ENCODE assay signal across 9 cellular contexts in genomic region chr5:32276173-32276853, GRCh38. TPM values are rescaled to one million over a fixed set of nuclear protein-coding genes. Genes with fewer than 3 reads are reported as not detected.
DNase-seq lines count a peak whose midpoint lies in the region; ATAC-seq, FAIRE-seq and TF ChIP-seq lines count a peak whose summit lies in the region.
"Had no signal": no experiment of that assay in that cellular context is flagged by ENCODE, and none has a peak within 500 bp of the region (broad histone marks: within the 10 kb centered on the region; RNA-seq: fewer than 3 reads in every experiment).

No MANE protein-coding gene starts in this region.

- H2BK120ac ChIP-seq in H1 (replicated peaks; ENCODE audit: low read depth, low read length), result peak overlapping the region; percentile 80

- POLR2A ChIA-PET in Caco-2 (lab: Charles Lee) (interaction anchor here (0.6 to 1.1 kb wide), 2 partner anchors 65 to 214 kb away, joined by 3 to 4 read pairs; no protein-coding TSS in a partner anchor), H1 (lab: Charles Lee; ENCODE audit: partially characterized antibody) (interaction anchor here (0.6 to 2.2 kb wide), 3 partner anchors 9 to 1626 kb away, joined by 3 to 7 read pairs (median 6); no protein-coding TSS in a partner anchor)
- POLR2A ChIA-PET in naive thymus-derived CD8-positive, alpha-beta T cell (lab: Charles Lee), result interaction anchor here (0.6 kb wide), 1 partner anchor 168 kb away, joined by 5 read pairs; the partner anchor contains the start of gene ZFR

- peak overlapping the region; percentile 71 for H4K91ac ChIP-seq in H1 (replicated peaks; ENCODE audit: insufficient read length, low read length)

- H2BK20ac ChIP-seq in H1 (ENCODE audit: low read length), result no peak overlapping the region

- H3K14ac ChIP-seq in H1 (ENCODE audit: insufficient read length), result no peak overlapping the region

- peak overlapping the region; percentile 52 for H3K27ac Mint-ChIP-seq in Caco-2 (ENCODE audit: unreplicated experiment)
- H3K27ac Mint-ChIP-seq in naive thymus-derived CD8-positive, alpha-beta T cell, result peak overlapping the region in 8 of 10 donors; percentile 45 to 93 (median 74)
- H3K27ac Mint-ChIP-seq in activated T-helper 2 cell treated with anti-CD3 and anti-CD28 coated beads, Interferon-gamma antibody, Interleukin-2, Interleukin-4, amounts not matched to agents 10 μg/mL and 5 μg/mL and 100 μg/mL, durations not matched to agents 14 hours and 24 hours and 36 hours, result no peak overlapping the region

- TF ChIP-seq POLR2A in H1 (IDR thresholded peaks at IDR 0.05; ENCODE audit: control extremely low read depth in 1 of 2, low read depth in 2 of 2, low read length in 2 of 2), result peak in 1 of 2 experiments; percentile 27; a peak in 1 of 3 replicates

- WGBS in H1 (ENCODE audit: extremely low coverage in 1 of 2, insufficient coverage in 1 of 2, insufficient read length in 1 of 2, insufficient replicate concordance in 2 of 2, low coverage in 1 of 2, low lambda C conversion rate in 2 of 2, missing lambda C conversion rate in 1 of 2), 2 experiments, result 22% methylated on average over 4 of the region's 4 CpGs; no CpG with 5 or more reads in 1 of the 2 experiments

- H3K4me1 ChIP-seq in Caco-2 (peaks cover 26% of the 10 kb centered on the region), H1 (replicated peaks in 1 of 4; ENCODE audit: control insufficient read depth in 3 of 4, insufficient read depth in 4 of 4, low read length in 3 of 4) (peaks cover 9 to 29% (median 16%) of the 10 kb centered on the region in 4 experiments)

- H2AK5ac ChIP-seq in H1 (ENCODE audit: low read depth, low read length), result peak overlapping the region; percentile 78; the same call in 1 of the 2 replicates

- intact Hi-C loops in Caco-2 (cut with micrococcal nuclease; ENCODE audit: unreplicated experiment) (no loop called here), posterior cingulate gyrus (cut with DNase I) (no loop called here)
- intact Hi-C loops in activated T-helper 2 cell treated with anti-CD3 and anti-CD28 coated beads, Interferon-gamma antibody, Interleukin-2, Interleukin-4, amounts not matched to agents 10 μg/mL and 5 μg/mL and 100 μg/mL, durations not matched to agents 14 hours and 24 hours and 36 hours (cut with micrococcal nuclease), result no loop called here

- H3K79me2 ChIP-seq in H1 (ENCODE audit: control insufficient read depth in 1 of 2, insufficient read depth in 2 of 2, low read length in 2 of 2), result peaks cover 0 to 51% of the 10 kb centered on the region in 2 experiments; a peak in 2 of 4 replicates

- no peaks in the 10 kb centered on the region for H3K27me3 Mint-ChIP-seq in Caco-2 (ENCODE audit: insufficient read depth, unreplicated experiment)
- no peaks in the 10 kb centered on the region for H3K27me3 Mint-ChIP-seq in naive thymus-derived CD8-positive, alpha-beta T cell
- no peaks in the 10 kb centered on the region for H3K27me3 Mint-ChIP-seq in activated T-helper 2 cell treated with anti-CD3 and anti-CD28 coated beads, Interferon-gamma antibody, Interleukin-2, Interleukin-4, amounts not matched to agents 10 μg/mL and 5 μg/mL and 100 μg/mL, durations not matched to agents 14 hours and 24 hours and 36 hours (ENCODE audit: low read depth)

- peak overlapping the region; percentile 78; the same call in 1 of the 2 replicates for H3K27ac ChIP-seq in H1 (ENCODE audit: low read depth, low read length)

- no peak overlapping the region for H3K23ac ChIP-seq in H1 (ENCODE audit: insufficient read length)

- no peaks in the 10 kb centered on the region for H3K27me3 ChIP-seq in Caco-2 (replicated peaks; ENCODE audit: control insufficient read depth, insufficient read depth, low read length)
- no peaks in the 10 kb centered on the region for H3K27me3 ChIP-seq in H1 (replicated peaks in 1 of 4; ENCODE audit: control insufficient read depth in 3 of 4, extremely low read depth in 1 of 4, insufficient read depth in 3 of 4, low read length in 3 of 4)

- H3K36me3 ChIP-seq in Caco-2 (ENCODE audit: control insufficient read depth, insufficient read depth, low read length) (no peaks in the 10 kb centered on the region), H1 (ENCODE audit: control insufficient read depth in 2 of 4, insufficient read depth in 4 of 4, low read length in 3 of 4) (peaks cover 8 to 28% (median 19%) of the 10 kb centered on the region in 4 experiments; a peak in 6 of 8 replicates)

- peaks cover 44% of the 10 kb centered on the region for H3K36me3 Mint-ChIP-seq in Caco-2 (ENCODE audit: insufficient read depth, unreplicated experiment)
- H3K36me3 Mint-ChIP-seq in naive thymus-derived CD8-positive, alpha-beta T cell, result peaks cover 0 to 57% (median 15%) of the 10 kb centered on the region in 3 donors
- H3K36me3 Mint-ChIP-seq in activated T-helper 2 cell treated with anti-CD3 and anti-CD28 coated beads, Interferon-gamma antibody, Interleukin-2, Interleukin-4, amounts not matched to agents 10 μg/mL and 5 μg/mL and 100 μg/mL, durations not matched to agents 14 hours and 24 hours and 36 hours (ENCODE audit: low read depth), result peaks cover 56% of the 10 kb centered on the region

- H3K4me3 ChIP-seq in Caco-2 (ENCODE audit: low read depth, low read length), result no peak overlapping the region
- H3K4me3 ChIP-seq in H1 (ENCODE audit: extremely low read depth in 1 of 4, insufficient read depth in 2 of 4, low read depth in 3 of 4, low read length in 4 of 4), result no peak overlapping the region
- H3K4me3 ChIP-seq: HAP-1 had no signal

- no peaks in the 10 kb centered on the region for H3K9me3 ChIP-seq in Caco-2
- H3K9me3 ChIP-seq in H1 (ENCODE audit: insufficient read depth in 2 of 2, low read depth in 1 of 2, low read length in 1 of 2), result no peaks in the 10 kb centered on the region
- H3K9me3 ChIP-seq: HAP-1 had no signal

- no peaks in the 10 kb centered on the region for H4K20me1 ChIP-seq in H1 (replicated peaks in 1 of 2; ENCODE audit: control insufficient read depth in 1 of 2, insufficient read depth in 2 of 2, low read length in 2 of 2)

- no peak overlapping the region for H3K4ac ChIP-seq in H1 (replicated peaks; ENCODE audit: insufficient read length, low read depth, low read length)

- TF ChIP-seq CTCF in Caco-2 (IDR thresholded peaks at IDR 0.05; ENCODE audit: insufficient read depth in 1 of 2, low read depth in 1 of 2, low read length in 1 of 2, severe bottlenecking in 1 of 2, unreplicated experiment in 1 of 2) (no peak), H1 (IDR thresholded peaks at IDR 0.05; ENCODE audit: control extremely low read depth in 1 of 3, insufficient read depth in 1 of 3, low read depth in 1 of 3, low read length in 3 of 3) (no peak)

- CTCF ChIA-PET in Caco-2 (lab: Charles Lee) (no interaction called here), H1 (lab: Charles Lee; ENCODE audit: partially characterized antibody) (interaction anchor here (0.6 to 4.2 kb wide), 8 partner anchors 32 to 53 kb away, joined by 3 to 16 read pairs (median 4); no protein-coding TSS in a partner anchor)

- H4K8ac ChIP-seq in H1 (ENCODE audit: extremely low read depth, insufficient read depth, low read length), result peak overlapping the region; percentile 87; the same call in 1 of the 2 replicates

- peak overlapping the region; percentile 98 for H2BK5ac ChIP-seq in H1 (ENCODE audit: low read depth, low read length)

- TF ChIP-seq EP300 in H1 (IDR thresholded peaks at IDR 0.05; ENCODE audit: borderline replicate concordance in 1 of 2, low read depth in 2 of 2, low read length in 2 of 2), result no peak

- H3K79me1 ChIP-seq in H1 (ENCODE audit: low read depth, low read length), result peaks cover 5% of the 10 kb centered on the region; the same call in 1 of the 2 replicates

- DNase-seq in Caco-2 (no peak), NOMO-1 treated with dmso at 0.1 percent for 144 hours (lab: John Stamatoyannopoulos, UW; ENCODE audit: unreplicated experiment) (peak; percentile 79), H1 (ENCODE audit: low read depth in 1 of 2, low spot score in 2 of 2) (peak in 1 of 2 experiments; percentile 43), posterior cingulate gyrus (no peak)
- peak in 3 of 10 donors; percentile 20 to 45 (median 41) for DNase-seq in naive thymus-derived CD8-positive, alpha-beta T cell
- no peak for DNase-seq in activated T-helper 2 cell treated with anti-CD3 and anti-CD28 coated beads, Interferon-gamma antibody, Interleukin-2, Interleukin-4, amounts not matched to agents 10 μg/mL and 5 μg/mL and 100 μg/mL, durations not matched to agents 14 hours and 24 hours and 36 hours (ENCODE audit: low spot score)
- no peak for DNase-seq in stimulated activated CD4-positive, alpha-beta T cell treated with anti-CD3 and anti-CD28 coated beads, Interleukin-4, amount 100 ng/mL, for 24 hours

- H2AFZ ChIP-seq in H1 (ENCODE audit: low read length), result no peak overlapping the region

- no peak overlapping the region for H2BK15ac ChIP-seq in H1 (ENCODE audit: low read length)

- H3K4me3 Mint-ChIP-seq in Caco-2 (ENCODE audit: unreplicated experiment), result no peak overlapping the region
- H3K4me3 Mint-ChIP-seq in naive thymus-derived CD8-positive, alpha-beta T cell, result peak overlapping the region in 4 of 10 donors; percentile 11 to 43 (median 24)
- H3K4me3 Mint-ChIP-seq in activated T-helper 2 cell treated with anti-CD3 and anti-CD28 coated beads, Interferon-gamma antibody, Interleukin-2, Interleukin-4, amounts not matched to agents 10 μg/mL and 5 μg/mL and 100 μg/mL, durations not matched to agents 14 hours and 24 hours and 36 hours (ENCODE audit: low read depth), result no peak overlapping the region

- H3K23me2 ChIP-seq in H1 (ENCODE audit: low read depth, low read length), result no peaks in the 10 kb centered on the region

- no TSS peak for BruUV-seq in Caco-2 (replicated peaks; lab: Mats Ljungman, UMichigan)

- H3K9ac ChIP-seq in H1 (replicated peaks in 1 of 4; ENCODE audit: extremely low read depth in 1 of 4, low read depth in 3 of 4, low read length in 3 of 4), result peak overlapping the region in 3 of 4 experiments; percentile 14 to 51 (median 28); a peak in 2 of 7 replicates

- H3K9me3 Mint-ChIP-seq in Caco-2 (ENCODE audit: unreplicated experiment), result no peaks in the 10 kb centered on the region
- no peaks in the 10 kb centered on the region for H3K9me3 Mint-ChIP-seq in naive thymus-derived CD8-positive, alpha-beta T cell
- H3K9me3 Mint-ChIP-seq in activated T-helper 2 cell treated with anti-CD3 and anti-CD28 coated beads, Interferon-gamma antibody, Interleukin-2, Interleukin-4, amounts not matched to agents 10 μg/mL and 5 μg/mL and 100 μg/mL, durations not matched to agents 14 hours and 24 hours and 36 hours, result no peaks in the 10 kb centered on the region

- no peak for FAIRE-seq in H1 (lab: Jason Lieb, UNC)

- H4K5ac ChIP-seq in H1 (ENCODE audit: insufficient read length, low read depth, low read length), result peak overlapping the region; percentile 86

- ATAC-seq in GM21717 (IDR thresholded peaks at IDR 0.05; ENCODE audit: unreplicated experiment), result peak; percentile 50
- ATAC-seq in naive thymus-derived CD8-positive, alpha-beta T cell, result peak; percentile 91 to 92

- peaks cover 19% of the 10 kb centered on the region for H3K4me1 Mint-ChIP-seq in Caco-2 (ENCODE audit: low read depth, unreplicated experiment)
- peaks cover 18 to 57% (median 39%) of the 10 kb centered on the region in 4 donors for H3K4me1 Mint-ChIP-seq in naive thymus-derived CD8-positive, alpha-beta T cell
- peaks cover 44% of the 10 kb centered on the region for H3K4me1 Mint-ChIP-seq in activated T-helper 2 cell treated with anti-CD3 and anti-CD28 coated beads, Interferon-gamma antibody, Interleukin-2, Interleukin-4, amounts not matched to agents 10 μg/mL and 5 μg/mL and 100 μg/mL, durations not matched to agents 14 hours and 24 hours and 36 hours (ENCODE audit: low read depth)

- no peak overlapping the region; the same call in 1 of the 2 replicates for H3K18ac ChIP-seq in H1 (ENCODE audit: extremely low read depth, low read length)

- peak overlapping the region in 1 of 2 experiments; percentile 9; a peak in 1 of 4 replicates for H3K4me2 ChIP-seq in H1 (ENCODE audit: insufficient read depth in 1 of 2, low read depth in 2 of 2, low read length in 2 of 2)

- no peak overlapping the region for H3K56ac ChIP-seq in H1 (replicated peaks; ENCODE audit: insufficient read length, low read depth, low read length)

- TF ChIP-seq RAD21 in H1 (IDR thresholded peaks at IDR 0.05 in 1 of 2, conservative IDR thresholded peaks at IDR 0.05 in 1 of 2; ENCODE audit: low read depth in 2 of 2, low read length in 2 of 2), result no peak; a peak in 1 of 4 replicates

- H2BK12ac ChIP-seq in H1 (ENCODE audit: low read depth, low read length), result peak overlapping the region; percentile 97

RNA-seq across cellular contexts. Expression of gene MTMR12, which starts 36.4 kb away (rescaled TPM):
- total RNA-seq in Caco-2 (2022), result 35.1 and 35.7 TPM in 2 replicates
- 49.3 and 59.3 TPM in 2 replicates for total RNA-seq in H1 (2021; fragmentation: NEBNext Ultra II Directional; extraction: Animal tissue kit (Norgen Biotek cat#: 25700))
- 19.1 and 19.3 TPM in 2 replicates for polyA plus RNA-seq in H1 (2011; rRNA removed)
- 23.2 TPM for polyA plus RNA-seq in H1 (2011; cell fraction: cytosol; rRNA removed)
- 14.4 TPM for polyA plus RNA-seq in H1 (2011; cell fraction: nucleus; rRNA removed)
- polyA plus RNA-seq in H1 (2012, experiment 1 of 2), result 19.9 to 33.7 TPM (median 25.2 TPM) in 4 replicates
- polyA plus RNA-seq in H1 (2012, experiment 2 of 2), result 4.4 TPM
- polyA plus RNA-seq in H1 (2013, experiment 1 of 2), result 22.6 TPM
- polyA plus RNA-seq in H1 (2013, experiment 2 of 2), result 23.5 TPM
- polyA minus RNA-seq in H1 (2011; rRNA and poly(A)+ RNA removed), result 40.1 and 53.5 TPM in 2 replicates
- 35.7 TPM for polyA minus RNA-seq in H1 (2011; cell fraction: cytosol; rRNA and poly(A)+ RNA removed)
- polyA minus RNA-seq in H1 (2011; cell fraction: nucleus; rRNA and poly(A)+ RNA removed), result 45.8 TPM
- 10 to 100 TPM; 25.4 to 32.5 TPM for total RNA-seq in naive thymus-derived CD8-positive, alpha-beta T cell
- polyA plus RNA-seq in naive thymus-derived CD8-positive, alpha-beta T cell, result 10 to 100 TPM; 14.2 to 17.2 (median 14.3) TPM
- total RNA-seq in activated T-helper 2 cell treated with anti-CD3 and anti-CD28 coated beads, Interferon-gamma antibody, Interleukin-2, Interleukin-4, amounts not matched to agents 10 μg/mL and 5 μg/mL and 100 μg/mL, durations not matched to agents 14 hours and 24 hours and 36 hours, result 22.7 and 23.5 TPM in 2 replicates
